Comparison of ENCODE assay signal across 8 cellular contexts in genomic region chr21:31557421-31557955, GRCh38.
DNase-seq lines count a peak whose midpoint lies in the region; TF ChIP-seq lines count a peak whose summit lies in the region.

No MANE protein-coding gene starts in this region.

- H2AFZ ChIP-seq in mesenchymal stem cell (ENCODE audit: low read depth, low read length): no peak overlapping the region

- WGBS in mesenchymal stem cell: 7% methylated on average over 38 of the region's 46 CpGs

- POLR2A ChIA-PET in AG04449 (lab: Yijun Ruan, JAX): no interaction called here

- H3K4ac ChIP-seq in mesenchymal stem cell (ENCODE audit: low read depth in 1 of 2, low read length in 2 of 2): no peak overlapping the region

- peaks cover 0 to 59% of the 10 kb centered on the region in 2 experiments for H3K27me3 ChIP-seq in mesenchymal stem cell (ENCODE audit: control insufficient read depth in 1 of 2, insufficient read depth in 1 of 2, low read length in 2 of 2)

- H3K79me1 ChIP-seq in mesenchymal stem cell (replicated peaks; ENCODE audit: low read length, poor library complexity, severe bottlenecking): peaks cover 11% of the 10 kb centered on the region

- no peak overlapping the region for H2BK120ac ChIP-seq in mesenchymal stem cell (ENCODE audit: low read depth, low read length)

- no peak overlapping the region for H2BK5ac ChIP-seq in mesenchymal stem cell (ENCODE audit: low read depth, low read length, poor library complexity, severe bottlenecking)

- H3K9me3 ChIP-seq in mesenchymal stem cell (ENCODE audit: control insufficient read depth, low read length): no peaks in the 10 kb centered on the region

- H3K4me1 ChIP-seq in mesenchymal stem cell (ENCODE audit: control insufficient read depth, insufficient read depth, low read depth, low read length): peaks cover 17% of the 10 kb centered on the region

- H3K27me3 Mint-ChIP-seq in activated naive CD4-positive, alpha-beta T cell treated with anti-CD3 and anti-CD28 coated beads, Interleukin-2, amount 50 U/mL, for 24 hours: peaks cover 4% of the 10 kb centered on the region

- H3K4me3 ChIP-seq in AG04449 (ENCODE audit: low read depth, low read length) (peak overlapping the region; percentile 70), mesenchymal stem cell (ENCODE audit: insufficient read depth in 1 of 2, low read depth in 1 of 2, low read length in 2 of 2) (peak overlapping the region; percentile 63 to 80)

- no peaks in the 10 kb centered on the region for H3K36me3 ChIP-seq in mesenchymal stem cell (ENCODE audit: control insufficient read depth in 1 of 2, insufficient read depth in 2 of 2, low read depth in 1 of 2, low read length in 2 of 2)

- no peak for DNase-seq in AG04449 (ENCODE audit: low read depth, low spot score)
- peak; percentile 51 for DNase-seq in NCI-H1105 (lab: John Stamatoyannopoulos, UW)
- DNase-seq in mesenchymal stem cell: no peak
- no peak for DNase-seq in NOMO-1 treated with dmso at 0.1 percent for 144 hours (lab: John Stamatoyannopoulos, UW; ENCODE audit: unreplicated experiment)
- no peak for DNase-seq in NCI-H1930 (lab: John Stamatoyannopoulos, UW)
- DNase-seq in NK-92 treated with Interleukin-12 subunit alpha and Interleukin-12 subunit beta, amount 100 ng/mL, for 24 hours (lab: John Stamatoyannopoulos, UW): no peak
- no peak for DNase-seq in NOMO-1 treated with DMSO at 0.1 percent for 48 hours (lab: John Stamatoyannopoulos, UW; ENCODE audit: unreplicated experiment)

- TF ChIP-seq CTCF in AG04449 (IDR thresholded peaks at IDR 0.05; ENCODE audit: insufficient read depth, low read length, missing control alignments): no peak

- peak overlapping the region; percentile 21 for H4K8ac ChIP-seq in mesenchymal stem cell (ENCODE audit: low read length)

- no peak overlapping the region for H2BK12ac ChIP-seq in mesenchymal stem cell (ENCODE audit: low read length in 2 of 2)

- H3K18ac ChIP-seq in mesenchymal stem cell (ENCODE audit: low read depth in 1 of 2, low read length in 2 of 2): peak overlapping the region in 1 of 2 experiments; percentile 42

- H3K4me3 Mint-ChIP-seq in activated naive CD4-positive, alpha-beta T cell treated with anti-CD3 and anti-CD28 coated beads, Interleukin-2, amount 50 U/mL, for 24 hours: peak overlapping the region; percentile 85

- H3K9ac ChIP-seq in mesenchymal stem cell (ENCODE audit: low read length): no peak overlapping the region

- no peak overlapping the region for H3K14ac ChIP-seq in mesenchymal stem cell (ENCODE audit: low read length in 2 of 2)

- peak overlapping the region; percentile 17 for H3K27ac Mint-ChIP-seq in activated naive CD4-positive, alpha-beta T cell treated with anti-CD3 and anti-CD28 coated beads, Interleukin-2, amount 50 U/mL, for 24 hours

- no peak overlapping the region for H2AK5ac ChIP-seq in mesenchymal stem cell (ENCODE audit: low read length, severe bottlenecking)

- H3K36me3 Mint-ChIP-seq in activated naive CD4-positive, alpha-beta T cell treated with anti-CD3 and anti-CD28 coated beads, Interleukin-2, amount 50 U/mL, for 24 hours: peaks cover 1% of the 10 kb centered on the region

- no peak overlapping the region for H2BK15ac ChIP-seq in mesenchymal stem cell (ENCODE audit: low read depth, poor library complexity, severe bottlenecking)

- no peak overlapping the region for H4K91ac ChIP-seq in mesenchymal stem cell (ENCODE audit: low read length)

- peaks cover 49% of the 10 kb centered on the region for H3K4me1 Mint-ChIP-seq in activated naive CD4-positive, alpha-beta T cell treated with anti-CD3 and anti-CD28 coated beads, Interleukin-2, amount 50 U/mL, for 24 hours

- peak overlapping the region; percentile 88 for H3K4me2 ChIP-seq in mesenchymal stem cell (ENCODE audit: low read length, poor library complexity, severe bottlenecking)

- H3K27ac ChIP-seq in mesenchymal stem cell (ENCODE audit: low read length, poor library complexity, severe bottlenecking): no peak overlapping the region

- H3K9me3 Mint-ChIP-seq in activated naive CD4-positive, alpha-beta T cell treated with anti-CD3 and anti-CD28 coated beads, Interleukin-2, amount 50 U/mL, for 24 hours: no peaks in the 10 kb centered on the region

- CTCF ChIA-PET in AG04449 (lab: Yijun Ruan, JAX): interaction anchor here (1.4 to 6.3 kb wide), 4 partner anchors 10 to 25 kb away, joined by 3 to 37 read pairs (median 10); no protein-coding TSS in a partner anchor

- H3K23ac ChIP-seq in mesenchymal stem cell (ENCODE audit: low read length in 2 of 2): peak overlapping the region in 1 of 2 experiments; percentile 65
